3 cellular contexts compared by ENCODE assay signal in genomic region chr2:121212661-121213325, GRCh38.
TF ChIP-seq lines count a peak whose summit lies in the region.

No MANE protein-coding gene starts in this region.

TF ChIP-seq in GM23338, 12 proteins besides CTCF, POLR2A, EP300 and RAD21 (continued from another document and continues in another):
- TF ChIP-seq ETS1 (IDR thresholded peaks at IDR 0.05) (no peak), EZH2phosphoT487 (IDR thresholded peaks at IDR 0.05; ENCODE audit: unreplicated experiment) (no peak), NANOG (IDR thresholded peaks at IDR 0.05; ENCODE audit: borderline replicate concordance) (no peak), JUNB (IDR thresholded peaks at IDR 0.05; ENCODE audit: unreplicated experiment) (no peak)
- TF ChIP-seq, protein P1, sequence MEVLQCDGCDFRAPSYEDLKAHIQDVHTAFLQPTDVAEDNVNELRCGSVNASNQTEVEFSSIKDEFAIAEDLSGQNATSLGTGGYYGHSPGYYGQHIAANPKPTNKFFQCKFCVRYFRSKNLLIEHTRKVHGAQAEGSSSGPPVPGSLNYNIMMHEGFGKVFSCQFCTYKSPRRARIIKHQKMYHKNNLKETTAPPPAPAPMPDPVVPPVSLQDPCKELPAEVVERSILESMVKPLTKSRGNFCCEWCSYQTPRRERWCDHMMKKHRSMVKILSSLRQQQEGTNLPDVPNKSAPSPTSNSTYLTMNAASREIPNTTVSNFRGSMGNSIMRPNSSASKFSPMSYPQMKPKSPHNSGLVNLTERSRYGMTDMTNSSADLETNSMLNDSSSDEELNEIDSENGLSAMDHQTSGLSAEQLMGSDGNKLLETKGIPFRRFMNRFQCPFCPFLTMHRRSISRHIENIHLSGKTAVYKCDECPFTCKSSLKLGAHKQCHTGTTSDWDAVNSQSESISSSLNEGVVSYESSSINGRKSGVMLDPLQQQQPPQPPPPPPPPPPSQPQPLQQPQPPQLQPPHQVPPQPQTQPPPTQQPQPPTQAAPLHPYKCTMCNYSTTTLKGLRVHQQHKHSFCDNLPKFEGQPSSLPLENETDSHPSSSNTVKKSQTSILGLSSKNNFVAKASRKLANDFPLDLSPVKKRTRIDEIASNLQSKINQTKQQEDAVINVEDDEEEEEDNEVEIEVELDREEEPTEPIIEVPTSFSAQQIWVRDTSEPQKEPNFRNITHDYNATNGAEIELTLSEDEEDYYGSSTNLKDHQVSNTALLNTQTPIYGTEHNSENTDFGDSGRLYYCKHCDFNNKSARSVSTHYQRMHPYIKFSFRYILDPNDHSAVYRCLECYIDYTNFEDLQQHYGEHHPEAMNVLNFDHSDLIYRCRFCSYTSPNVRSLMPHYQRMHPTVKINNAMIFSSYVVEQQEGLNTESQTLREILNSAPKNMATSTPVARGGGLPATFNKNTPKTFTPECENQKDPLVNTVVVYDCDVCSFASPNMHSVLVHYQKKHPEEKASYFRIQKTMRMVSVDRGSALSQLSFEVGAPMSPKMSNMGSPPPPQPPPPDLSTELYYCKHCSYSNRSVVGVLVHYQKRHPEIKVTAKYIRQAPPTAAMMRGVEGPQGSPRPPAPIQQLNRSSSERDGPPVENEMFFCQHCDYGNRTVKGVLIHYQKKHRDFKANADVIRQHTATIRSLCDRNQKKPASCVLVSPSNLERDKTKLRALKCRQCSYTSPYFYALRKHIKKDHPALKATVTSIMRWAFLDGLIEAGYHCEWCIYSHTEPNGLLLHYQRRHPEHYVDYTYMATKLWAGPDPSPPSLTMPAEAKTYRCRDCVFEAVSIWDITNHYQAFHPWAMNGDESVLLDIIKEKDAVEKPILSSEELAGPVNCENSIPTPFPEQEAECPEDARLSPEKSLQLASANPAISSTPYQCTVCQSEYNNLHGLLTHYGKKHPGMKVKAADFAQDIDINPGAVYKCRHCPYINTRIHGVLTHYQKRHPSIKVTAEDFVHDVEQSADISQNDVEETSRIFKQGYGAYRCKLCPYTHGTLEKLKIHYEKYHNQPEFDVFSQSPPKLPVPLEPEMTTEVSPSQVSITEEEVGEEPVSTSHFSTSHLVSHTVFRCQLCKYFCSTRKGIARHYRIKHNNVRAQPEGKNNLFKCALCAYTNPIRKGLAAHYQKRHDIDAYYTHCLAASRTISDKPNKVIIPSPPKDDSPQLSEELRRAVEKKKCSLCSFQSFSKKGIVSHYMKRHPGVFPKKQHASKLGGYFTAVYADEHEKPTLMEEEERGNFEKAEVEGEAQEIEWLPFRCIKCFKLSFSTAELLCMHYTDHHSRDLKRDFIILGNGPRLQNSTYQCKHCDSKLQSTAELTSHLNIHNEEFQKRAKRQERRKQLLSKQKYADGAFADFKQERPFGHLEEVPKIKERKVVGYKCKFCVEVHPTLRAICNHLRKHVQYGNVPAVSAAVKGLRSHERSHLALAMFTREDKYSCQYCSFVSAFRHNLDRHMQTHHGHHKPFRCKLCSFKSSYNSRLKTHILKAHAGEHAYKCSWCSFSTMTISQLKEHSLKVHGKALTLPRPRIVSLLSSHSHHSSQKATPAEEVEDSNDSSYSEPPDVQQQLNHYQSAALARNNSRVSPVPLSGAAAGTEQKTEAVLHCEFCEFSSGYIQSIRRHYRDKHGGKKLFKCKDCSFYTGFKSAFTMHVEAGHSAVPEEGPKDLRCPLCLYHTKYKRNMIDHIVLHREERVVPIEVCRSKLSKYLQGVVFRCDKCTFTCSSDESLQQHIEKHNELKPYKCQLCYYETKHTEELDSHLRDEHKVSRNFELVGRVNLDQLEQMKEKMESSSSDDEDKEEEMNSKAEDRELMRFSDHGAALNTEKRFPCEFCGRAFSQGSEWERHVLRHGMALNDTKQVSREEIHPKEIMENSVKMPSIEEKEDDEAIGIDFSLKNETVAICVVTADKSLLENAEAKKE (CRISPR knock-in tag; IDR thresholded peaks at IDR 0.05), result no peak

TF ChIP-seq in WTC11, 78 proteins besides CTCF, POLR2A, EP300 and RAD21 (continued from another document and continues in another):
- TF ChIP-seq, protein P2, sequence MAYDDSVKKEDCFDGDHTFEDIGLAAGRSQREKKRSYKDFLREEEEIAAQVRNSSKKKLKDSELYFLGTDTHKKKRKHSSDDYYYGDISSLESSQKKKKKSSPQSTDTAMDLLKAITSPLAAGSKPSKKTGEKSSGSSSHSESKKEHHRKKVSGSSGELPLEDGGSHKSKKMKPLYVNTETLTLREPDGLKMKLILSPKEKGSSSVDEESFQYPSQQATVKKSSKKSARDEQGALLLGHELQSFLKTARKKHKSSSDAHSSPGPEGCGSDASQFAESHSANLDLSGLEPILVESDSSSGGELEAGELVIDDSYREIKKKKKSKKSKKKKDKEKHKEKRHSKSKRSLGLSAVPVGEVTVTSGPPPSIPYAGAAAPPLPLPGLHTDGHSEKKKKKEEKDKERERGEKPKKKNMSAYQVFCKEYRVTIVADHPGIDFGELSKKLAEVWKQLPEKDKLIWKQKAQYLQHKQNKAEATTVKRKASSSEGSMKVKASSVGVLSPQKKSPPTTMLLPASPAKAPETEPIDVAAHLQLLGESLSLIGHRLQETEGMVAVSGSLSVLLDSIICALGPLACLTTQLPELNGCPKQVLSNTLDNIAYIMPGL (CRISPR knock-in tag; IDR thresholded peaks at IDR 0.05), result no peak
- TF ChIP-seq, protein P3, sequence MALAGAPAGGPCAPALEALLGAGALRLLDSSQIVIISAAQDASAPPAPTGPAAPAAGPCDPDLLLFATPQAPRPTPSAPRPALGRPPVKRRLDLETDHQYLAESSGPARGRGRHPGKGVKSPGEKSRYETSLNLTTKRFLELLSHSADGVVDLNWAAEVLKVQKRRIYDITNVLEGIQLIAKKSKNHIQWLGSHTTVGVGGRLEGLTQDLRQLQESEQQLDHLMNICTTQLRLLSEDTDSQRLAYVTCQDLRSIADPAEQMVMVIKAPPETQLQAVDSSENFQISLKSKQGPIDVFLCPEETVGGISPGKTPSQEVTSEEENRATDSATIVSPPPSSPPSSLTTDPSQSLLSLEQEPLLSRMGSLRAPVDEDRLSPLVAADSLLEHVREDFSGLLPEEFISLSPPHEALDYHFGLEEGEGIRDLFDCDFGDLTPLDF (CRISPR knock-in tag; IDR thresholded peaks at IDR 0.05), result no peak
- TF ChIP-seq ATF3 (CRISPR knock-in tag; conservative IDR thresholded peaks at IDR 0.05) (no peak), ZNF317 (CRISPR knock-in tag; IDR thresholded peaks at IDR 0.05; ENCODE audit: borderline replicate concordance, low read depth) (no peak), TP53 (CRISPR knock-in tag; IDR thresholded peaks at IDR 0.05) (no peak), JAZF1 (CRISPR knock-in tag; IDR thresholded peaks at IDR 0.05) (no peak), ZNF281 (CRISPR knock-in tag; IDR thresholded peaks at IDR 0.05) (no peak), GTF2I (CRISPR knock-in tag; conservative IDR thresholded peaks at IDR 0.05) (no peak), NR3C1 (CRISPR knock-in tag; conservative IDR thresholded peaks at IDR 0.05; ENCODE audit: low read depth) (no peak), ETV6 (CRISPR knock-in tag; IDR thresholded peaks at IDR 0.05) (no peak), IRF2 (CRISPR knock-in tag; IDR thresholded peaks at IDR 0.05; ENCODE audit: borderline replicate concordance, low read depth) (no peak), HMGA2 (CRISPR knock-in tag; IDR thresholded peaks at IDR 0.05) (no peak)
- TF ChIP-seq, protein P4, sequence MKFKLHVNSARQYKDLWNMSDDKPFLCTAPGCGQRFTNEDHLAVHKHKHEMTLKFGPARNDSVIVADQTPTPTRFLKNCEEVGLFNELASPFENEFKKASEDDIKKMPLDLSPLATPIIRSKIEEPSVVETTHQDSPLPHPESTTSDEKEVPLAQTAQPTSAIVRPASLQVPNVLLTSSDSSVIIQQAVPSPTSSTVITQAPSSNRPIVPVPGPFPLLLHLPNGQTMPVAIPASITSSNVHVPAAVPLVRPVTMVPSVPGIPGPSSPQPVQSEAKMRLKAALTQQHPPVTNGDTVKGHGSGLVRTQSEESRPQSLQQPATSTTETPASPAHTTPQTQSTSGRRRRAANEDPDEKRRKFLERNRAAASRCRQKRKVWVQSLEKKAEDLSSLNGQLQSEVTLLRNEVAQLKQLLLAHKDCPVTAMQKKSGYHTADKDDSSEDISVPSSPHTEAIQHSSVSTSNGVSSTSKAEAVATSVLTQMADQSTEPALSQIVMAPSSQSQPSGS (CRISPR knock-in tag; IDR thresholded peaks at IDR 0.05; ENCODE audit: borderline replicate concordance, low read depth), result no peak

TF ChIP-seq in HepG2, 621 proteins besides CTCF, POLR2A, EP300 and RAD21 (continued from another document):
- TF ChIP-seq, protein P5, sequence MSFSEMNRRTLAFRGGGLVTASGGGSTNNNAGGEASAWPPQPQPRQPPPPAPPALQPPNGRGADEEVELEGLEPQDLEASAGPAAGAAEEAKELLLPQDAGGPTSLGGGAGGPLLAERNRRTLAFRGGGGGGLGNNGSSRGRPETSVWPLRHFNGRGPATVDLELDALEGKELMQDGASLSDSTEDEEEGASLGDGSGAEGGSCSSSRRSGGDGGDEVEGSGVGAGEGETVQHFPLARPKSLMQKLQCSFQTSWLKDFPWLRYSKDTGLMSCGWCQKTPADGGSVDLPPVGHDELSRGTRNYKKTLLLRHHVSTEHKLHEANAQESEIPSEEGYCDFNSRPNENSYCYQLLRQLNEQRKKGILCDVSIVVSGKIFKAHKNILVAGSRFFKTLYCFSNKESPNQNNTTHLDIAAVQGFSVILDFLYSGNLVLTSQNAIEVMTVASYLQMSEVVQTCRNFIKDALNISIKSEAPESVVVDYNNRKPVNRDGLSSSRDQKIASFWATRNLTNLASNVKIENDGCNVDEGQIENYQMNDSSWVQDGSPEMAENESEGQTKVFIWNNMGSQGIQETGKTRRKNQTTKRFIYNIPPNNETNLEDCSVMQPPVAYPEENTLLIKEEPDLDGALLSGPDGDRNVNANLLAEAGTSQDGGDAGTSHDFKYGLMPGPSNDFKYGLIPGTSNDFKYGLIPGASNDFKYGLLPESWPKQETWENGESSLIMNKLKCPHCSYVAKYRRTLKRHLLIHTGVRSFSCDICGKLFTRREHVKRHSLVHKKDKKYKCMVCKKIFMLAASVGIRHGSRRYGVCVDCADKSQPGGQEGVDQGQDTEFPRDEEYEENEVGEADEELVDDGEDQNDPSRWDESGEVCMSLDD (CRISPR knock-in tag; IDR thresholded peaks at IDR 0.05; ENCODE audit: borderline replicate concordance), result no peak
- no peak for TF ChIP-seq TBL1XR1 (IDR thresholded peaks at IDR 0.05; ENCODE audit: borderline replicate concordance, low read length, partially characterized antibody)
- peak; percentile 39; the same call in 1 of the 2 replicates for TF ChIP-seq ZNF768 (CRISPR knock-in tag; IDR thresholded peaks at IDR 0.05)
